In genomic region chr3:124802702-124803101, GRCh38 we compare ENCODE assay signal across 33 cellular contexts.
A peak's percentile ranks its signal among the peaks of the same experiment; 100 is the strongest.
DNase-seq lines count a peak whose midpoint lies in the region; ATAC-seq, FAIRE-seq and TF ChIP-seq lines count a peak whose summit lies in the region.
"Had no signal": no experiment of that assay in that cellular context is flagged by ENCODE, and none has a peak within 500 bp of the region (broad histone marks: within the 10 kb centered on the region; RNA-seq: fewer than 3 reads in every experiment).

No MANE protein-coding gene starts in this region.

- no peak for DNase-seq in right cardiac atrium
- no peak for DNase-seq in left ventricle myocardium superior
- peak; percentile 88 for DNase-seq in pons (ENCODE audit: low spot score)
- no peak for DNase-seq in D721Med (ENCODE audit: insufficient read length, low spot score)
- no peak for DNase-seq in left lung
- no peak for DNase-seq in aorta
- DNase-seq: activated CD4-positive, alpha-beta memory T cell treated with anti-CD3 and anti-CD28 coated beads for 36 hours; activated CD4-positive, alpha-beta T cell treated with anti-CD3 and anti-CD28 coated beads for 1 hour; activated naive CD4-positive, alpha-beta T cell treated with Interleukin-2 at 50 U/mL for 16 hours; CD4-positive, alpha-beta T cell; effector memory CD4-positive, alpha-beta T cell; erythroblast; glutamatergic neuron; GOT3; HFFc6; Kasumi-1; kidney glomerular epithelial cell; mammary epithelial cell; NCI-H1417; NCI-H2081 treated with DMSO at 0.1 percent for 48 hours; NCI-H345; NCI-H69; PC-9; sigmoid colon; stimulated activated CD4-positive, alpha-beta T cell treated with anti-CD3 and anti-CD28 coated beads, Interleukin-12 subunit alpha, Interleukin-12 subunit beta, amount 100 ng/mL, for 4 hours; stimulated activated CD4-positive, alpha-beta T cell treated with anti-CD3 and anti-CD28 coated beads, Interleukin-2, amount 100 ng/mL, for 48 hours; stomach; upper lobe of right lung had no signal

- no peak for TF ChIP-seq CTCF in D721Med (IDR thresholded peaks at IDR 0.05; ENCODE audit: insufficient read depth, missing control alignments)
- no peak for TF ChIP-seq CTCF in left lung (IDR thresholded peaks at IDR 0.05)

- H3K27ac ChIP-seq in right cardiac atrium (ENCODE audit: low read length) (peak overlapping the region; percentile 15), layer of hippocampus (ENCODE audit: low read depth, low read length) (peak overlapping the region; percentile 79), left lung (no peak overlapping the region), aorta (ENCODE audit: low read depth in 1 of 2, low read length in 2 of 2) (no peak overlapping the region)
- H3K27ac ChIP-seq: PC-9, sigmoid colon, stomach, upper lobe of right lung had no signal

- intact Hi-C loops in right cardiac atrium (cut with DNase I): no loop called here
- intact Hi-C loops in left ventricle myocardium superior (cut with micrococcal nuclease): no loop called here
- intact Hi-C loops in left lung (cut with DNase I): no loop called here
- intact Hi-C loops in aorta (cut with DNase I): no loop called here

- no peak for FAIRE-seq in D721Med (lab: Jason Lieb, UNC)
- FAIRE-seq: A549 had no signal

- H3K4me3 ChIP-seq in right cardiac atrium (ENCODE audit: low read length) (no peak overlapping the region), left lung (no peak overlapping the region), aorta (ENCODE audit: low read length in 2 of 2) (no peak overlapping the region)
- H3K4me3 ChIP-seq: A549, breast epithelium, coronary artery, PC-9, sigmoid colon, stomach, upper lobe of right lung had no signal

- peaks cover 27% of the 10 kb centered on the region for H3K4me1 ChIP-seq in right cardiac atrium (ENCODE audit: control insufficient read depth, insufficient read depth, low read length)
- H3K4me1 ChIP-seq in left lung: peaks cover 0 to 16% of the 10 kb centered on the region in 2 donors
- peaks cover 0 to 6% of the 10 kb centered on the region in 2 donors for H3K4me1 ChIP-seq in aorta (ENCODE audit: control insufficient read depth in 1 of 2, insufficient read depth in 2 of 2, low read length in 2 of 2)
- H3K4me1 ChIP-seq: breast epithelium had no signal

- H3K36me3 ChIP-seq in left lung (no peaks in the 10 kb centered on the region), aorta (ENCODE audit: control insufficient read depth in 1 of 2, insufficient read depth in 2 of 2, low read length in 1 of 2) (no peaks in the 10 kb centered on the region)
- H3K36me3 ChIP-seq: breast epithelium, upper lobe of right lung had no signal

- H3K9me3 ChIP-seq in right cardiac atrium (ENCODE audit: control insufficient read depth, low read length): no peaks in the 10 kb centered on the region
- no peaks in the 10 kb centered on the region for H3K9me3 ChIP-seq in left lung
- no peaks in the 10 kb centered on the region for H3K9me3 ChIP-seq in aorta (ENCODE audit: control insufficient read depth, low read length)
- H3K9me3 ChIP-seq: A549, breast epithelium, sigmoid colon, stomach, upper lobe of right lung had no signal

- no peak for ATAC-seq in right cardiac atrium
- no peak for ATAC-seq in left ventricle myocardium superior
- no peak for ATAC-seq in GM19328 (IDR thresholded peaks at IDR 0.05; ENCODE audit: unreplicated experiment)
- no peak for ATAC-seq in left lung
- no peak for ATAC-seq in aorta (ENCODE audit: low FRiP score)
- ATAC-seq: upper lobe of right lung had no signal

- 80% methylated on average over 8 of the region's 8 CpGs for WGBS in right cardiac atrium
- WGBS in aorta, 2 donors: 82 to 88% methylated on average over 8 of the region's 8 CpGs

- H3K27me3 ChIP-seq in right cardiac atrium (ENCODE audit: control insufficient read depth, insufficient read depth): no peaks in the 10 kb centered on the region
- no peaks in the 10 kb centered on the region for H3K27me3 ChIP-seq in layer of hippocampus (ENCODE audit: control insufficient read depth, insufficient read depth, low read length)
- H3K27me3 ChIP-seq in left lung: no peaks in the 10 kb centered on the region
- no peaks in the 10 kb centered on the region for H3K27me3 ChIP-seq in aorta (ENCODE audit: control insufficient read depth in 1 of 2, insufficient read depth in 2 of 2, low read length in 1 of 2)
- H3K27me3 ChIP-seq: breast epithelium, sigmoid colon, stomach, upper lobe of right lung had no signal

Comparison
In these comparisons a context has a peak if more than half of its experiments do, and no peak if none do; other contexts are left out.
1. H3K27ac ChIP-seq: peak in right cardiac atrium (single experiment) and layer of hippocampus (single experiment); none in left lung (0 of 2) and aorta (0 of 2).